ENCODE assay signal across 21 cellular contexts in genomic region chr20:7399575-7399974, GRCh38.
DNase-seq lines count a peak whose midpoint lies in the region; ATAC-seq and TF ChIP-seq lines count a peak whose summit lies in the region.
"Had no signal": no experiment of that assay in that cellular context is flagged by ENCODE, and none has a peak within 500 bp of the region (broad histone marks: within the 10 kb centered on the region; RNA-seq: fewer than 3 reads in every experiment).

No MANE protein-coding gene starts in this region.

- no peak overlapping the region for H3K27ac ChIP-seq in Karpas-422 (ENCODE audit: low read length)
- H3K27ac ChIP-seq in SK-N-MC, result no peak overlapping the region
- H3K27ac ChIP-seq in naive thymus-derived CD4-positive, alpha-beta T cell (ENCODE audit: low read depth, low read length), result no peak overlapping the region
- no peak overlapping the region for H3K27ac ChIP-seq in substantia nigra (ENCODE audit: low read depth, low read length, poor library complexity, severe bottlenecking)
- H3K27ac ChIP-seq: PC-9 had no signal

- H3K36me3 Mint-ChIP-seq in Caco-2 (ENCODE audit: insufficient read depth, unreplicated experiment) (no peaks in the 10 kb centered on the region), mesothelial cell of epicardium (no peaks in the 10 kb centered on the region)
- no peaks in the 10 kb centered on the region for H3K36me3 Mint-ChIP-seq in naive thymus-derived CD4-positive, alpha-beta T cell
- H3K36me3 Mint-ChIP-seq: CD4-positive, CD25-positive, alpha-beta regulatory T cell; IgD-negative memory B cell had no signal

- no peaks in the 10 kb centered on the region for H3K9me3 ChIP-seq in Caco-2
- peaks cover 21% of the 10 kb centered on the region for H3K9me3 ChIP-seq in Karpas-422 (ENCODE audit: low read length)
- no peaks in the 10 kb centered on the region for H3K9me3 ChIP-seq in SK-N-MC (ENCODE audit: low read depth, low read length)
- H3K9me3 ChIP-seq in naive thymus-derived CD4-positive, alpha-beta T cell (ENCODE audit: control insufficient read depth in 2 of 3, low read length in 3 of 3), result no peaks in the 10 kb centered on the region
- H3K9me3 ChIP-seq: MG63 had no signal

- H3K4me3 Mint-ChIP-seq in Caco-2 (ENCODE audit: unreplicated experiment) (peak overlapping the region; percentile 10), mesothelial cell of epicardium (no peak overlapping the region)
- H3K4me3 Mint-ChIP-seq in naive thymus-derived CD4-positive, alpha-beta T cell, result no peak overlapping the region
- H3K4me3 Mint-ChIP-seq: CD4-positive, CD25-positive, alpha-beta regulatory T cell; IgD-negative memory B cell had no signal

- H3K9ac ChIP-seq in Karpas-422 (ENCODE audit: low read length) (no peak overlapping the region), SK-N-MC (ENCODE audit: insufficient read length) (no peak overlapping the region)

- H4K20me1 ChIP-seq in Karpas-422 (ENCODE audit: insufficient read depth, low read depth, low read length), result no peaks in the 10 kb centered on the region

- H3K27me3 ChIP-seq in Caco-2 (replicated peaks; ENCODE audit: control insufficient read depth, insufficient read depth, low read length), result no peaks in the 10 kb centered on the region; the same call in 1 of the 2 replicates
- H3K27me3 ChIP-seq in Karpas-422 (ENCODE audit: low read length), result no peaks in the 10 kb centered on the region
- H3K27me3 ChIP-seq in naive thymus-derived CD4-positive, alpha-beta T cell (ENCODE audit: control insufficient read depth in 2 of 2, insufficient read depth in 2 of 2, low read length in 2 of 2), result no peaks in the 10 kb centered on the region
- H3K27me3 ChIP-seq: MG63 had no signal

- H3K4me2 ChIP-seq in Karpas-422 (ENCODE audit: low read depth, low read length, poor library complexity, severe bottlenecking), result no peak overlapping the region
- H3K4me2 ChIP-seq: PC-9 had no signal

- CTCF ChIA-PET in Caco-2 (lab: Charles Lee), result no interaction called here
- CTCF ChIA-PET in naive thymus-derived CD4-positive, alpha-beta T cell (lab: Charles Lee), result no interaction called here

- no peaks in the 10 kb centered on the region for H3K36me3 ChIP-seq in Caco-2 (ENCODE audit: control insufficient read depth, insufficient read depth, low read length)
- H3K36me3 ChIP-seq in Karpas-422 (ENCODE audit: insufficient read depth, low read length), result no peaks in the 10 kb centered on the region
- H3K36me3 ChIP-seq in SK-N-MC (ENCODE audit: insufficient read depth, low read length), result no peaks in the 10 kb centered on the region
- H3K36me3 ChIP-seq in naive thymus-derived CD4-positive, alpha-beta T cell (ENCODE audit: control insufficient read depth in 2 of 3, insufficient read depth in 3 of 3, low read length in 3 of 3), result no peaks in the 10 kb centered on the region
- H3K36me3 ChIP-seq: MG63 had no signal

- TF ChIP-seq CTCF in Caco-2 (IDR thresholded peaks at IDR 0.05; ENCODE audit: insufficient read depth in 1 of 2, low read depth in 1 of 2, low read length in 1 of 2, severe bottlenecking in 1 of 2, unreplicated experiment in 1 of 2), result no peak
- no peak for TF ChIP-seq CTCF in mesothelial cell of epicardium (IDR thresholded peaks at IDR 0.05; ENCODE audit: unreplicated experiment)

- H3K9me2 ChIP-seq in Karpas-422 (replicated peaks; ENCODE audit: insufficient read depth, low read length), result no peaks in the 10 kb centered on the region

- H3K4me3 ChIP-seq in Caco-2 (ENCODE audit: low read depth, low read length) (no peak overlapping the region), Karpas-422 (ENCODE audit: low read length) (no peak overlapping the region), SK-N-MC (peak overlapping the region; percentile 22; the same call in 1 of the 2 replicates)
- no peak overlapping the region for H3K4me3 ChIP-seq in naive thymus-derived CD4-positive, alpha-beta T cell (ENCODE audit: low read length)
- H3K4me3 ChIP-seq: MG63, PC-9 had no signal

- no peak for ATAC-seq in GM21390 (IDR thresholded peaks at IDR 0.05; ENCODE audit: unreplicated experiment)
- no peak for ATAC-seq in naive thymus-derived CD4-positive, alpha-beta T cell
- ATAC-seq: SK-N-SH treated with all-trans-retinoic acid at 6 μM for 48 hours had no signal

- no peaks in the 10 kb centered on the region for H3K79me2 ChIP-seq in Karpas-422 (ENCODE audit: low read length)

- H3K4me1 ChIP-seq in Caco-2 (no peaks in the 10 kb centered on the region), Karpas-422 (ENCODE audit: low read length) (no peaks in the 10 kb centered on the region)
- no peaks in the 10 kb centered on the region for H3K4me1 ChIP-seq in naive thymus-derived CD4-positive, alpha-beta T cell (ENCODE audit: control insufficient read depth in 2 of 2, insufficient read depth in 2 of 2, low read length in 2 of 2)

- POLR2A ChIA-PET in Caco-2 (lab: Charles Lee), result no interaction called here
- POLR2A ChIA-PET in naive thymus-derived CD4-positive, alpha-beta T cell (lab: Charles Lee), result no interaction called here

- H2AFZ ChIP-seq in Karpas-422 (ENCODE audit: low read length), result 0 out of 2 replicates have a peak overlapping the region, but pooled peaks have one; percentile 28
- H2AFZ ChIP-seq: PC-9 had no signal

- intact Hi-C loops in Caco-2 (cut with micrococcal nuclease; ENCODE audit: unreplicated experiment), result loop anchor here (5.0 kb wide), 1 partner anchor 52 kb away; no protein-coding TSS in a partner anchor
- intact Hi-C loops in naive thymus-derived CD4-positive, alpha-beta T cell (cut with micrococcal nuclease), result no loop called here

- H3K4me1 Mint-ChIP-seq in Caco-2 (ENCODE audit: low read depth, unreplicated experiment), result peaks cover 7% of the 10 kb centered on the region
- peaks cover 3% of the 10 kb centered on the region for H3K4me1 Mint-ChIP-seq in mesothelial cell of epicardium
- H3K4me1 Mint-ChIP-seq in naive thymus-derived CD4-positive, alpha-beta T cell, result no peaks in the 10 kb centered on the region
- H3K4me1 Mint-ChIP-seq: CD4-positive, CD25-positive, alpha-beta regulatory T cell; IgD-negative memory B cell had no signal

- peaks cover 3% of the 10 kb centered on the region for H3K27me3 Mint-ChIP-seq in Caco-2 (ENCODE audit: insufficient read depth, unreplicated experiment)
- H3K27me3 Mint-ChIP-seq in mesothelial cell of epicardium (ENCODE audit: low read depth), result peaks cover 7% of the 10 kb centered on the region
- peaks cover 0 to 14% (median 0%) of the 10 kb centered on the region in 5 donors for H3K27me3 Mint-ChIP-seq in naive thymus-derived CD4-positive, alpha-beta T cell
- H3K27me3 Mint-ChIP-seq: IgD-negative memory B cell had no signal

- H3K9me3 Mint-ChIP-seq in Caco-2 (ENCODE audit: unreplicated experiment) (no peaks in the 10 kb centered on the region), mesothelial cell of epicardium (peaks cover 13% of the 10 kb centered on the region)
- peaks cover 0 to 25% (median 6%) of the 10 kb centered on the region in 11 donors for H3K9me3 Mint-ChIP-seq in naive thymus-derived CD4-positive, alpha-beta T cell

- H3K27ac Mint-ChIP-seq in Caco-2 (ENCODE audit: unreplicated experiment) (no peak overlapping the region), mesothelial cell of epicardium (no peak overlapping the region)
- H3K27ac Mint-ChIP-seq in naive thymus-derived CD4-positive, alpha-beta T cell, result no peak overlapping the region
- H3K27ac Mint-ChIP-seq: CD4-positive, CD25-positive, alpha-beta regulatory T cell; IgD-negative memory B cell had no signal

- BruUV-seq in Caco-2 (replicated peaks; lab: Mats Ljungman, UMichigan), result no TSS peak

- DNase-seq in Caco-2, result no peak
- no peak for DNase-seq in Karpas-422
- no peak for DNase-seq in SK-N-MC (ENCODE audit: low read depth, low spot score)
- DNase-seq in left kidney (ENCODE audit: low read depth, low spot score), result peak; percentile 12
- DNase-seq in mesothelial cell of epicardium (ENCODE audit: low spot score in 2 of 2, unreplicated experiment in 2 of 2), result no peak
- no peak for DNase-seq in naive thymus-derived CD4-positive, alpha-beta T cell
- DNase-seq in substantia nigra (lab: John Stamatoyannopoulos, UW), result no peak
- DNase-seq: CD4-positive, CD25-positive, alpha-beta regulatory T cell; COR-L47; MG63; NCI-H1417; NCI-H1694 treated with DMSO at 0.1 percent for 48 hours; NCI-H2081 treated with DMSO at 0.1 percent for 48 hours; NCI-H2171 treated with DMSO at 0.1 percent for 48 hours; NCI-H524 treated with DMSO at 0.1 percent for 48 hours; PC-9; RPMI8226; SHP77 treated with DMSO at 0.1 percent for 48 hours had no signal
